ENCODE assay signal across 7 cellular contexts in the genomic region with DNA sequence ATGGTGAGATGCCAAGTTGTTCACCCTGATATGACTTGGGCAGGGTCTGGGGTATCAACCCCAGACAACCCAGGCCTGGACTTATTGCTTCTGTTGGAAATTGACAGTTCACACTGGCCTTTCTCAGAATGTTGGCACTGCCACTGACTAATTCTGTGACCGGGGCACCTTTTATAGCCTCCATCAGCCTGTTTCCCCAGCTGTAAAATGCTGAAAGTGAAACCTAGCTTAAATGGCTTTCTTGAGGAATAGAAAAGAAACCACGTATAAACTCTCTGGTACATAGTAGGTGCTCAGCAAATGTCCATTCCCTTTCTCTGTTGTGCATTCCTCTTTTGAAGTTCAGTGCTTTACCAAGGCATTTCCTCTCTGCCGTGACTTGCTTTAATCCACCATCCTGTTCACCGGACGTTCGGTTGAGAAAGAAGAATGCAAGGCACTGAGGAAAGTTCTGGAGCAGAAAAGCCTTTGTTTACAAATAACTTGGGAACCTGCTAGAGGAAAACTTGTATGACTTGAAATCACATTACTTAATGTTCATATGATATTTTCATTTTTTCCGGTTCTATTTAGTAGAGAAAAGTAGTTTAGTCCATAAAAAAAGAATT. TPM values are rescaled to one million over a fixed set of nuclear protein-coding genes. Genes with fewer than 3 reads are reported as not detected.
DNase-seq lines count a peak whose midpoint lies in the region; ATAC-seq, FAIRE-seq and TF ChIP-seq lines count a peak whose summit lies in the region.
"Not testable (repeated sequence)": the region's sequence is repeated elsewhere in the genome, so short reads cannot be mapped to it uniquely, and the experiment has no call there.

No MANE protein-coding gene starts in this region.

- H3K9me2 ChIP-seq in OCI-LY7 (ENCODE audit: insufficient read depth, low read length), result not testable (repeated sequence)

- not testable (repeated sequence) for H3K27ac ChIP-seq in OCI-LY7 (ENCODE audit: low read depth, low read length, poor library complexity, severe bottlenecking)

- POLR2A ChIA-PET in OCI-LY7 (lab: Charles Lee), result not testable (repeated sequence)

- not testable (repeated sequence) for DNase-seq in OCI-LY7 (ENCODE audit: low spot score)
- peak; percentile 35 to 65 for DNase-seq in lung microvascular endothelial cell (ENCODE audit: low read depth in 2 of 2)

- CTCF ChIA-PET in OCI-LY7 (lab: Charles Lee; ENCODE audit: unreplicated experiment), result not testable (repeated sequence)

- H4K20me1 ChIP-seq in OCI-LY7 (ENCODE audit: insufficient read depth, low read length), result not testable (repeated sequence)

- ATAC-seq in GM18499 (IDR thresholded peaks at IDR 0.05; ENCODE audit: insufficient read depth, unreplicated experiment), result peak; percentile 52
- peak; percentile 74 for ATAC-seq in GM18909 (IDR thresholded peaks at IDR 0.05; ENCODE audit: poor library complexity, unreplicated experiment)
- peak; percentile 68 for ATAC-seq in GM21723 (IDR thresholded peaks at IDR 0.05; ENCODE audit: unreplicated experiment)
- peak; percentile 71 for ATAC-seq in HG02938 (IDR thresholded peaks at IDR 0.05; ENCODE audit: unreplicated experiment)

- BruUV-seq in OCI-LY7 (replicated peaks; lab: Mats Ljungman, UMichigan), result TSS peak; percentile 12

- peak; percentile 37 for FAIRE-seq in endometrium (lab: Jason Lieb, UNC)

- H2AFZ ChIP-seq in OCI-LY7 (ENCODE audit: low read length), result not testable (repeated sequence)

- intact Hi-C loops in OCI-LY7 (cut with micrococcal nuclease; ENCODE audit: unreplicated experiment), result not testable (repeated sequence)

- not testable (repeated sequence) for H3K4me1 ChIP-seq in OCI-LY7 (ENCODE audit: insufficient read depth, low read length, poor library complexity, severe bottlenecking)

- H3K79me2 ChIP-seq in OCI-LY7 (ENCODE audit: insufficient read depth, low read depth, low read length), result not testable (repeated sequence)

- not testable (repeated sequence) for H3K9me3 ChIP-seq in OCI-LY7 (ENCODE audit: low read length)

- not testable (repeated sequence) for H3K4me3 ChIP-seq in OCI-LY7 (ENCODE audit: low read depth, low read length, poor library complexity, severe bottlenecking)

- not testable (repeated sequence) for H3K4me2 ChIP-seq in OCI-LY7 (ENCODE audit: low read length)

- not testable (repeated sequence) for TF ChIP-seq CTCF in OCI-LY7 (conservative IDR thresholded peaks at IDR 0.05; ENCODE audit: low read length)

- peaks cover 71% of the 10 kb centered on the region for H3K36me3 ChIP-seq in OCI-LY7 (ENCODE audit: insufficient read depth, low read length)

RNA-seq across cellular contexts. Expression of gene HNRNPA1L2, which starts 11.0 kb away (rescaled TPM):
- 4.7 and 6.8 TPM in 2 replicates for total RNA-seq in OCI-LY7 (2014; rRNA removed; shearing (Covaris generic))
- total RNA-seq in OCI-LY7 (2022) (13.1 and 13.8 TPM in 2 replicates), lung microvascular endothelial cell (2.4 and 2.6 TPM in 2 replicates)

RNA-seq across cellular contexts. Expression of gene SUGT1, which starts 21.4 kb away (rescaled TPM):
- 32.1 and 36.6 TPM in 2 replicates for total RNA-seq in OCI-LY7 (2014; rRNA removed; shearing (Covaris generic))
- total RNA-seq in OCI-LY7 (2022), result 55.7 and 59.0 TPM in 2 replicates
- total RNA-seq in lung microvascular endothelial cell, result 25.1 and 27.8 TPM in 2 replicates
